Comparison of ENCODE assay signal across 8 cellular contexts in the genomic region with DNA sequence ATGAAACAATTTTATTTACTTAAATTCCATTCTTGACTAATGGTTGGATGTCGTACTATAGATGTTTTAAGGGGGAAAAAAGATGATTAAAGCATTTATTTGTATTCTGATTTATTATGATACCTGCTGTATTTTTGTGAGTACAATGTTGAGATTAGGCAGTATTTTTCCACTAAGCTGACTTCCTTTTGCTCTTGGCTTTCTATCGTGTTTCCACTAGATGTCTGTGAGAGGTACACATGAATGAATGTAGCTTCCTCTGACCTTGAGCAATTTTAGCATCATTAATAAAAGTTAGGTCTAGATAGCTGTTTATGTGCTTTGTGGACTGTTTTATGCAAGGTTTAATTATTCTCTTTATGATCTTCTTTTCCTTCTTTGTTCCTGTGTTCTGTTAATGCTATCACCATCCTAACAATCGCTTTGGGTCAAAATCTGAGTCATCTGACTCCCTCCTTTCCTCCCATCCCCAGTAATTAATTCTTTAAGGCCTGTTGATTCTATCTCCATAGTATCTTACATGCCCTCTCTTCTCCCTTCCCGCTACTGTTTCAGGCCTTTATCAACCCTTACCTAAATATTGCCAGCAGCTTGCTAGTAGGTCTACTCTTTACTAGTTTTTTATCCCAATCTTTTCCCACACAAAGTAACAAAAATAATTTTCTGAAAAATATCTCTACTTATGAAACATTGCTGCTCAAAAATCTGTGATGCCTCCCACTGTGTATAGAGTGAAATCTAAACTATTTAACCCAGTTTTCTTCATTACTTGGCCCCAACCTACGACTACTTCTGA.
DNase-seq lines count a peak whose midpoint lies in the region; ATAC-seq and TF ChIP-seq lines count a peak whose summit lies in the region.

No MANE protein-coding gene starts in this region.

- no peak overlapping the region for H2BK5ac ChIP-seq in mesendoderm (ENCODE audit: low read length)

- peaks cover 70% of the 10 kb centered on the region for H3K4me1 ChIP-seq in CD4-positive, CD25-positive, alpha-beta regulatory T cell (ENCODE audit: control insufficient read depth, insufficient read depth, low read length, poor library complexity, severe bottlenecking)
- H3K4me1 ChIP-seq in mesendoderm (ENCODE audit: control insufficient read depth, low read depth, low read length) (peaks cover 6% of the 10 kb centered on the region), MM.1S (ENCODE audit: low read length) (peaks cover 23% of the 10 kb centered on the region)

- no peaks in the 10 kb centered on the region for H3K79me1 ChIP-seq in mesendoderm (ENCODE audit: low read length)

- H3K4me1 Mint-ChIP-seq in CD4-positive, CD25-positive, alpha-beta regulatory T cell = peaks cover 26 to 73% (median 45%) of the 10 kb centered on the region in 4 donors
- peaks cover 28% of the 10 kb centered on the region for H3K4me1 Mint-ChIP-seq in MCF 10A (ENCODE audit: insufficient read depth, unreplicated experiment)

- H2BK120ac ChIP-seq in mesendoderm (ENCODE audit: low read depth, low read length) = no peak overlapping the region

- ATAC-seq in CD4-positive, CD25-positive, alpha-beta regulatory T cell (ENCODE audit: low read depth in 2 of 2) = no peak

- peaks cover 10% of the 10 kb centered on the region for H3K36me3 Mint-ChIP-seq in CD4-positive, CD25-positive, alpha-beta regulatory T cell
- H3K36me3 Mint-ChIP-seq in MCF 10A (ENCODE audit: insufficient read depth, unreplicated experiment) = no peaks in the 10 kb centered on the region

- no peak overlapping the region for H2AFZ ChIP-seq in MM.1S (ENCODE audit: low read length)

- no peak overlapping the region for H2AK5ac ChIP-seq in mesendoderm (ENCODE audit: low read length)

- no peak overlapping the region for H4K8ac ChIP-seq in mesendoderm (ENCODE audit: low read depth, low read length)

- peak overlapping the region; percentile 92 to 98 (median 95) for H3K27ac Mint-ChIP-seq in CD4-positive, CD25-positive, alpha-beta regulatory T cell
- H3K27ac Mint-ChIP-seq in MCF 10A (ENCODE audit: low read depth, unreplicated experiment) = peak overlapping the region; percentile 93

- no peak overlapping the region for H4K5ac ChIP-seq in mesendoderm (ENCODE audit: low read length)

- no peak overlapping the region for H3K9ac ChIP-seq in mesendoderm (ENCODE audit: low read length)
- H3K9ac ChIP-seq in MM.1S (ENCODE audit: low read length) = no peak overlapping the region

- no peaks in the 10 kb centered on the region for H4K20me1 ChIP-seq in MM.1S (ENCODE audit: insufficient read depth, low read length)

- peak overlapping the region; percentile 92 for H3K4me3 ChIP-seq in CD4-positive, CD25-positive, alpha-beta regulatory T cell (ENCODE audit: low read depth, low read length)
- H3K4me3 ChIP-seq in mesendoderm (ENCODE audit: low read length) = no peak overlapping the region
- H3K4me3 ChIP-seq in MM.1S (ENCODE audit: low read length) = no peak overlapping the region

- no peak for TF ChIP-seq CTCF in MCF 10A (IDR thresholded peaks at IDR 0.05; ENCODE audit: unreplicated experiment)
- no peak for TF ChIP-seq CTCF in MM.1S (IDR thresholded peaks at IDR 0.05; ENCODE audit: low read length)

- H3K27me3 ChIP-seq in CD4-positive, CD25-positive, alpha-beta regulatory T cell (ENCODE audit: control insufficient read depth, insufficient read depth, low read length) = no peaks in the 10 kb centered on the region
- H3K27me3 ChIP-seq in mesendoderm (ENCODE audit: insufficient read depth, low read length, poor library complexity) (no peaks in the 10 kb centered on the region), MM.1S (replicated peaks; ENCODE audit: insufficient read depth, low read length) (no peaks in the 10 kb centered on the region)

- peak overlapping the region; percentile 67 to 84 (median 78) for H3K4me3 Mint-ChIP-seq in CD4-positive, CD25-positive, alpha-beta regulatory T cell
- peak overlapping the region; percentile 36 for H3K4me3 Mint-ChIP-seq in MCF 10A (ENCODE audit: unreplicated experiment)

- intact Hi-C loops in MCF 10A (cut with micrococcal nuclease) = loop anchor here (1.0 kb wide), 1 partner anchor 27 kb away; no protein-coding TSS in a partner anchor

- no CpG with 5 or more reads among the region's 5 CpGs for WGBS in mesendoderm (ENCODE audit: extremely low coverage, insufficient coverage, low lambda C conversion rate)

- H3K18ac ChIP-seq in mesendoderm (ENCODE audit: low read length) = no peak overlapping the region

- H3K56ac ChIP-seq in mesendoderm (ENCODE audit: low read length) = peak overlapping the region; percentile 17

- CTCF ChIA-PET in MCF 10A (lab: Yijun Ruan, JAX) = interaction anchor here (0.5 to 1.9 kb wide), 6 partner anchors 11 to 1995 kb away, joined by 3 to 11 read pairs (median 4); no protein-coding TSS in a partner anchor

- H3K27ac ChIP-seq in CD4-positive, CD25-positive, alpha-beta regulatory T cell (ENCODE audit: insufficient read depth, low read length, poor library complexity, severe bottlenecking) = peak overlapping the region; percentile 93
- peak overlapping the region; percentile 57 for H3K27ac ChIP-seq in mesendoderm (ENCODE audit: low read depth, low read length)
- no peak overlapping the region for H3K27ac ChIP-seq in MM.1S (ENCODE audit: low read length)

- no peaks in the 10 kb centered on the region for H3K9me3 ChIP-seq in CD4-positive, CD25-positive, alpha-beta regulatory T cell (ENCODE audit: control insufficient read depth in 2 of 2, low read length in 2 of 2)
- H3K9me3 ChIP-seq in MM.1S (replicated peaks; ENCODE audit: insufficient read depth, low read length) = no peaks in the 10 kb centered on the region

- no peaks in the 10 kb centered on the region for H3K9me2 ChIP-seq in MM.1S (replicated peaks; ENCODE audit: insufficient read depth, low read length)

- peak in 2 of 3 donors; percentile 52 to 79 for DNase-seq in CD4-positive, CD25-positive, alpha-beta regulatory T cell
- DNase-seq in M059J (ENCODE audit: low read depth) (peak; percentile 92), MCF 10A (ENCODE audit: unreplicated experiment) (peak; percentile 64), mesendoderm (peak; percentile 53), NCI-H1436 (lab: John Stamatoyannopoulos, UW) (no peak), MM.1S (no peak), NCI-H187 (lab: John Stamatoyannopoulos, UW) (no peak)
- no peak for DNase-seq in stimulated activated CD4-positive, alpha-beta T cell treated with anti-CD3 and anti-CD28 coated beads, Interleukin-4, amount 100 ng/mL, for 24 hours

- H3K9me3 Mint-ChIP-seq in CD4-positive, CD25-positive, alpha-beta regulatory T cell = no peaks in the 10 kb centered on the region
- no peaks in the 10 kb centered on the region for H3K9me3 Mint-ChIP-seq in MCF 10A (ENCODE audit: unreplicated experiment)

- H3K23ac ChIP-seq in mesendoderm (ENCODE audit: low read length) = no peak overlapping the region

- POLR2A ChIA-PET in MCF 10A (lab: Yijun Ruan, JAX) = interaction anchor here (0.6 to 11.0 kb wide), 18 partner anchors 12 to 732 kb away, joined by 3 to 720 read pairs (median 8); partner anchors contain the start of genes PTRH2, RPS6KB1, TUBD1 and VMP1

- TSS peak; percentile 65 for BruUV-seq in MCF 10A (replicated peaks; lab: Mats Ljungman, UMichigan)

- peaks cover 24% of the 10 kb centered on the region for H3F3A ChIP-seq in MM.1S (ENCODE audit: insufficient read depth, low read length)

- H3K36me3 ChIP-seq in CD4-positive, CD25-positive, alpha-beta regulatory T cell (ENCODE audit: control insufficient read depth, insufficient read depth, low read length) = no peaks in the 10 kb centered on the region
- H3K36me3 ChIP-seq in mesendoderm (ENCODE audit: control insufficient read depth, insufficient read depth, low read length) = no peaks in the 10 kb centered on the region
- H3K36me3 ChIP-seq in MM.1S (replicated peaks; ENCODE audit: insufficient read depth, low read length) = no peaks in the 10 kb centered on the region

- no peak overlapping the region for H3K4ac ChIP-seq in mesendoderm (ENCODE audit: low read depth, low read length)

- H3K4me2 ChIP-seq in mesendoderm (ENCODE audit: low read length) (no peak overlapping the region), MM.1S (ENCODE audit: low read depth, low read length) (no peak overlapping the region)

- H3K79me2 ChIP-seq in mesendoderm (ENCODE audit: control insufficient read depth, insufficient read depth, low read length) (no peaks in the 10 kb centered on the region), MM.1S (ENCODE audit: low read length) (peaks cover 7% of the 10 kb centered on the region; the same call in 1 of the 2 replicates)

- no peaks in the 10 kb centered on the region for H3K27me3 Mint-ChIP-seq in CD4-positive, CD25-positive, alpha-beta regulatory T cell
- no peaks in the 10 kb centered on the region for H3K27me3 Mint-ChIP-seq in MCF 10A (ENCODE audit: insufficient read depth, unreplicated experiment)

- no peak overlapping the region for H2BK15ac ChIP-seq in mesendoderm (replicated peaks; ENCODE audit: low read depth)

Comparison
In these comparisons a context has a peak if more than half of its experiments do, and no peak if none do; other contexts are left out.
1. DNase-seq: peak in CD4-positive, CD25-positive, alpha-beta regulatory T cell (2 of 3), M059J (single experiment), MCF 10A (single experiment) and mesendoderm (single experiment); none in stimulated activated CD4-positive, alpha-beta T cell treated with anti-CD3 and anti-CD28 coated beads, Interleukin-4, amount 100 ng/mL, for 24 hours (single experiment), NCI-H1436 (single experiment), MM.1S (single experiment) and NCI-H187 (0 of 2).